Comparison of ENCODE assay signal across 8 cellular contexts in genomic region chr20:63957690-63958441, GRCh38. TPM values are rescaled to one million over a fixed set of nuclear protein-coding genes. Genes with fewer than 3 reads are reported as not detected.
DNase-seq lines count a peak whose midpoint lies in the region; ATAC-seq and TF ChIP-seq lines count a peak whose summit lies in the region.

No MANE protein-coding gene starts in this region.

- H3K4me3 Mint-ChIP-seq in activated B cell treated with CpG ODN at 0.5 μM for 24 hours: no peak overlapping the region

- H3K27me3 Mint-ChIP-seq in activated B cell treated with CpG ODN at 0.5 μM for 24 hours: no peaks in the 10 kb centered on the region

- ATAC-seq in activated B cell treated with CpG ODN at 0.5 μM for 24 hours (ENCODE audit: low read depth) (no peak), right cardiac atrium (peak in 1 of 2 donors; percentile 1), aorta (ENCODE audit: low FRiP score) (no peak)

- intact Hi-C loops in activated B cell treated with CpG ODN at 0.5 μM for 24 hours (cut with micrococcal nuclease) (loop anchor here (5.0 kb wide), 2 partner anchors 316 to 406 kb away; partner anchors contain the start of gene FNDC11), right cardiac atrium (cut with DNase I) (loop anchor here in 1 of 4 donors (5.0 kb wide), 1 partner anchor 51 kb away; no protein-coding TSS in a partner anchor), aorta (cut with DNase I) (no loop called here)

- H3K27me3 ChIP-seq in right cardiac atrium (ENCODE audit: control insufficient read depth, insufficient read depth): no peaks in the 10 kb centered on the region
- H3K27me3 ChIP-seq in aorta (ENCODE audit: control insufficient read depth in 1 of 2, insufficient read depth in 2 of 2, low read length in 1 of 2): no peaks in the 10 kb centered on the region

- H3K9me3 ChIP-seq in right cardiac atrium (ENCODE audit: control insufficient read depth, low read length) (no peaks in the 10 kb centered on the region), aorta (ENCODE audit: control insufficient read depth, low read length) (no peaks in the 10 kb centered on the region)

- CTCF ChIA-PET in activated B cell treated with CpG ODN at 0.5 μM for 24 hours (lab: Charles Lee): no interaction called here

- H3K4me1 Mint-ChIP-seq in activated B cell treated with CpG ODN at 0.5 μM for 24 hours: peaks cover 34% of the 10 kb centered on the region

- peaks cover 3% of the 10 kb centered on the region for H3K4me1 ChIP-seq in right cardiac atrium (ENCODE audit: control insufficient read depth, insufficient read depth, low read length)
- H3K4me1 ChIP-seq in aorta (ENCODE audit: control insufficient read depth in 1 of 2, insufficient read depth in 2 of 2, low read length in 2 of 2): no peaks in the 10 kb centered on the region

- no peaks in the 10 kb centered on the region for H3K36me3 ChIP-seq in aorta (ENCODE audit: control insufficient read depth in 1 of 2, insufficient read depth in 2 of 2, low read length in 1 of 2)

- H3K36me3 Mint-ChIP-seq in activated B cell treated with CpG ODN at 0.5 μM for 24 hours (ENCODE audit: low read depth): peaks cover 13% of the 10 kb centered on the region

- H3K9me3 Mint-ChIP-seq in activated B cell treated with CpG ODN at 0.5 μM for 24 hours: no peaks in the 10 kb centered on the region

- H3K27ac ChIP-seq in right cardiac atrium (ENCODE audit: low read length): no peak overlapping the region
- H3K27ac ChIP-seq in aorta (ENCODE audit: low read depth in 1 of 2, low read length in 2 of 2): no peak overlapping the region

- DNase-seq in stimulated activated CD4-positive, alpha-beta T cell treated with anti-CD3 and anti-CD28 coated beads, Interleukin-12 subunit alpha, Interleukin-12 subunit beta, amount 100 ng/mL, for 4 hours: peak; percentile 61
- DNase-seq in stimulated activated CD4-positive, alpha-beta T cell treated with anti-CD3 and anti-CD28 coated beads, Interleukin-2, amount 100 ng/mL, for 48 hours: no peak
- no peak for DNase-seq in activated B cell treated with CpG ODN at 0.5 μM for 24 hours
- peak in 2 of 3 donors; percentile 63 to 76 for DNase-seq in right cardiac atrium
- peak; percentile 66 for DNase-seq in stimulated activated CD8-positive, alpha-beta memory T cell treated with anti-CD3 and anti-CD28 coated beads, Interleukin-4, amount 100 ng/mL, for 48 hours
- DNase-seq in NCI-H128 (lab: John Stamatoyannopoulos, UW; ENCODE audit: unreplicated experiment): no peak
- DNase-seq in SKM-1 treated with dmso at 0.1 percent for 144 hours (lab: John Stamatoyannopoulos, UW; ENCODE audit: unreplicated experiment): no peak
- no peak for DNase-seq in aorta

- WGBS in right cardiac atrium: 45% methylated on average over 13 of the region's 13 CpGs
- 42 to 45% methylated on average over 11 to 13 of the region's 13 CpGs for WGBS in aorta, 2 donors

- TF ChIP-seq CTCF in activated B cell treated with CpG ODN at 0.5 μM for 24 hours (IDR thresholded peaks at IDR 0.05): no peak

- POLR2A ChIA-PET in activated B cell treated with CpG ODN at 0.5 μM for 24 hours (lab: Charles Lee): interaction anchor here (0.6 to 2.2 kb wide), 5 partner anchors 11 to 429 kb away, joined by 4 to 13 read pairs (median 9); partner anchors contain the start of genes ARFRP1, TPD52L2 and ZGPAT

- H3K4me3 ChIP-seq in right cardiac atrium (ENCODE audit: low read length) (no peak overlapping the region), aorta (ENCODE audit: low read length in 2 of 2) (no peak overlapping the region)

- H3K27ac Mint-ChIP-seq in activated B cell treated with CpG ODN at 0.5 μM for 24 hours: peak overlapping the region; percentile 79

RNA-seq across cellular contexts. Expression of gene UCKL1, which starts 1.6 kb away (rescaled TPM):
- 43.6 and 49.7 TPM in 2 replicates for total RNA-seq in activated B cell treated with CpG ODN at 0.5 μM for 24 hours
- total RNA-seq in right cardiac atrium: 10 to 100 TPM; 35.5 to 47.0 (median 44.0) TPM
- 36.5 TPM for polyA plus RNA-seq in right cardiac atrium
- total RNA-seq in aorta: 10 to 100 TPM; 27.2 to 39.5 TPM
- polyA plus RNA-seq in aorta: 10 to 100 TPM; 24.3 to 85.0 TPM

RNA-seq across cellular contexts. Expression of gene ZNF512B, which starts 11.9 kb away (rescaled TPM):
- 10.2 and 12.0 TPM in 2 replicates for total RNA-seq in activated B cell treated with CpG ODN at 0.5 μM for 24 hours
- 10 to 100 TPM; 12.3 to 16.1 (median 13.6) TPM for total RNA-seq in right cardiac atrium
- polyA plus RNA-seq in right cardiac atrium: 9.8 TPM
- 10 to 100 TPM; 10.8 to 16.5 TPM for total RNA-seq in aorta
- polyA plus RNA-seq in aorta: 10 to 100 TPM in 1 of 2 donors, 1 to 10 TPM in 1; 1.5 to 10.8 TPM

RNA-seq across cellular contexts. Expression of gene SAMD10, which starts 21.6 kb away (rescaled TPM):
- total RNA-seq in activated B cell treated with CpG ODN at 0.5 μM for 24 hours (6.8 and 9.0 TPM in 2 replicates), right cardiac atrium (1 to 10 TPM; 3.3 to 4.9 (median 3.8) TPM), aorta (1 to 10 TPM in 1 of 2 donors, under 1 TPM in 1; 0.84 to 4.1 TPM)
- polyA plus RNA-seq in right cardiac atrium (4.8 TPM), aorta (1 to 10 TPM; 1.8 to 2.0 TPM)

RNA-seq across cellular contexts. Expression of gene PRPF6, which starts 23.1 kb away (rescaled TPM):
- total RNA-seq in activated B cell treated with CpG ODN at 0.5 μM for 24 hours (75.7 and 75.8 TPM in 2 replicates), right cardiac atrium (10 to 100 TPM; 42.5 to 44.7 (median 43.5) TPM), aorta (10 to 100 TPM; 50.3 to 59.1 TPM)
- polyA plus RNA-seq in right cardiac atrium (29.6 TPM), aorta (10 to 100 TPM; 20.9 to 53.3 TPM)

Comparison
In these comparisons a context has a peak if more than half of its experiments do, and no peak if none do; other contexts are left out.
1. DNase-seq: peak in stimulated activated CD4-positive, alpha-beta T cell treated with anti-CD3 and anti-CD28 coated beads, Interleukin-12 subunit alpha, Interleukin-12 subunit beta, amount 100 ng/mL, for 4 hours (single experiment), right cardiac atrium (2 of 3) and stimulated activated CD8-positive, alpha-beta memory T cell treated with anti-CD3 and anti-CD28 coated beads, Interleukin-4, amount 100 ng/mL, for 48 hours (single experiment); none in stimulated activated CD4-positive, alpha-beta T cell treated with anti-CD3 and anti-CD28 coated beads, Interleukin-2, amount 100 ng/mL, for 48 hours (0 of 2), activated B cell treated with CpG ODN at 0.5 μM for 24 hours (single experiment), NCI-H128 (single experiment), SKM-1 treated with dmso at 0.1 percent for 144 hours (single experiment) and aorta (0 of 2).